ENCODE assay signal across 23 cellular contexts in genomic region chr5:94361161-94361560, GRCh38.
DNase-seq lines count a peak whose midpoint lies in the region; ATAC-seq lines count a peak whose summit lies in the region.
"Had no signal": no experiment of that assay in that cellular context is flagged by ENCODE, and none has a peak within 500 bp of the region (broad histone marks: within the 10 kb centered on the region; RNA-seq: fewer than 3 reads in every experiment).

No MANE protein-coding gene starts in this region.

- ATAC-seq in GM18858 (IDR thresholded peaks at IDR 0.05; ENCODE audit: unreplicated experiment): no peak
- ATAC-seq: CD8-positive, alpha-beta T cell; gastroesophageal sphincter had no signal

- DNase-seq in GM03348 (ENCODE audit: low spot score): peak; percentile 55
- peak; percentile 18 for DNase-seq in NCI-H69 (lab: John Stamatoyannopoulos, UW)
- DNase-seq in fibroblast of gingiva (ENCODE audit: low read depth): peak; percentile 64
- DNase-seq in pons (ENCODE audit: low spot score): peak; percentile 15
- no peak for DNase-seq in NCI-H146 (lab: John Stamatoyannopoulos, UW)
- DNase-seq in NCI-H524 treated with DMSO at 0.1 percent for 48 hours (lab: John Stamatoyannopoulos, UW): no peak
- no peak for DNase-seq in NCI-H2081 (lab: John Stamatoyannopoulos, UW)
- DNase-seq: activated B cell treated with CpG ODN at 0.5 μM for 24 hours; activated CD8-positive, alpha-beta memory T cell treated with anti-CD3 and anti-CD28 coated beads, Interleukin-2, amount 50 U/mL, for 4 hours; activated naive CD8-positive, alpha-beta T cell treated with anti-CD3 and anti-CD28 coated beads, Interleukin-2, amount 10 ng/mL, durations not matched to agents 7 days and 5 days; CD8-positive, alpha-beta T cell; cerebellar nuclear complex; DMS153; GDM1; NCI-H1092 treated with DMSO at 0.1 percent for 48 hours; PC-9; posterior cingulate gyrus; Right ventricle myocardium superior; stomach; T-helper 9 cell; transverse colon had no signal

Comparison
In these comparisons a context has a peak if more than half of its experiments do, and no peak if none do; other contexts are left out.
1. DNase-seq: peak in GM03348 (single experiment), NCI-H69 (single experiment), fibroblast of gingiva (single experiment) and pons (single experiment); none in NCI-H146 (single experiment), NCI-H524 treated with DMSO at 0.1 percent for 48 hours (single experiment) and NCI-H2081 (0 of 2).